ENCODE assay signal across 1 cellular context in the genomic region with DNA sequence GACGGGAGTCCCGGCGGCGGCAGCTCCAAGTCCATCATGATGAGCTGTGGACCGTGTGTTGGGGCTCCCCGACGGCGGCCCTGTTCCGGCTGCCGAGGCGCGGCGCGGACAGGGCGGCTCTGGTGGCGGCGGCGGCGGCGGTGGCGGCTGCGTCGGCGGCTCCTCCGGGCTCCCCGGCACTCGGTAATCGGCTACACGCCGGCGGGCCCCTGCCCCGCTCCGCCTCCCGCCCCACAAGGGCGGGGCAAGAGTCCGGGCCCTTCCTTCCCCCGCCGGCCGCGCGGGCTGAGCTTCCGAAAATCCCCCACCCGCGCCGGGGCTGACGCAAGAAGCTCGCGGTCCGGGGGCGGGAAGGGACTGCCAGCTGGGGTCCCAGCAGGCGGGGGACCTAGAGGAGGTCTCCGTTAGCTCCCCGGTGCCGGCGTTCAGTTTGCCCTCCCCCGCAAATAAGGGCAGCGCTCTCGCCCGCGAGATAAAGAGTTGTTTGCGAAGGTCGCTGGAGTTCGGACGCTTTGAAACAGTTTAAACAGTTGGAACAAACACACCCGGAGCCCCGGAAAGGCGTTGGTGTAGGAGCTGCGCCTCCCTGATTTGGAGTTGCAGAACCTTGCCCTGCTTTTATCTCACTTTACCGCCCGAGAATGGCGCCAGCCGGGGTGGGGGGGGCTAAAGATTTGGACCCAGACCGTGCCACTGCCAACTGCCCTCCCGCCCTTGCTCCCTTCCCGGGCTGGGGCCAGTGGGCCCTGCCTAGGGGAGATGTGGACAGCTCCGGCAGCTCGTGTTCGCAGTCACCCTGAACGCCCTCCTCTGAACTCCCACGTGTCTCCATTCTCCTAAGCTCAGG.
A peak's percentile ranks its signal among the peaks of the same experiment; 100 is the strongest.
TF ChIP-seq lines count a peak whose summit lies in the region.

TSS of gene NFE2L2 (minus strand) at position 189 of the 847 bp plus-strand sequence. CDS start at position 38, 151 bp downstream.

TF ChIP-seq in HEK293, 187 proteins besides CTCF, POLR2A, EP300 and RAD21 (continued from another document):
- TF ChIP-seq, protein P1, sequence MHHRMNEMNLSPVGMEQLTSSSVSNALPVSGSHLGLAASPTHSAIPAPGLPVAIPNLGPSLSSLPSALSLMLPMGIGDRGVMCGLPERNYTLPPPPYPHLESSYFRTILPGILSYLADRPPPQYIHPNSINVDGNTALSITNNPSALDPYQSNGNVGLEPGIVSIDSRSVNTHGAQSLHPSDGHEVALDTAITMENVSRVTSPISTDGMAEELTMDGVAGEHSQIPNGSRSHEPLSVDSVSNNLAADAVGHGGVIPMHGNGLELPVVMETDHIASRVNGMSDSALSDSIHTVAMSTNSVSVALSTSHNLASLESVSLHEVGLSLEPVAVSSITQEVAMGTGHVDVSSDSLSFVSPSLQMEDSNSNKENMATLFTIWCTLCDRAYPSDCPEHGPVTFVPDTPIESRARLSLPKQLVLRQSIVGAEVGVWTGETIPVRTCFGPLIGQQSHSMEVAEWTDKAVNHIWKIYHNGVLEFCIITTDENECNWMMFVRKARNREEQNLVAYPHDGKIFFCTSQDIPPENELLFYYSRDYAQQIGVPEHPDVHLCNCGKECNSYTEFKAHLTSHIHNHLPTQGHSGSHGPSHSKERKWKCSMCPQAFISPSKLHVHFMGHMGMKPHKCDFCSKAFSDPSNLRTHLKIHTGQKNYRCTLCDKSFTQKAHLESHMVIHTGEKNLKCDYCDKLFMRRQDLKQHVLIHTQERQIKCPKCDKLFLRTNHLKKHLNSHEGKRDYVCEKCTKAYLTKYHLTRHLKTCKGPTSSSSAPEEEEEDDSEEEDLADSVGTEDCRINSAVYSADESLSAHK (tag by site-specific recombination; IDR thresholded peaks at IDR 0.05) = peak; percentile 83
- TF ChIP-seq SP7 (tag by site-specific recombination; IDR thresholded peaks at IDR 0.05) (peak; percentile 55), ZBTB8A (tag by site-specific recombination; IDR thresholded peaks at IDR 0.05) (peak; percentile 71), ZNF221 (tag by site-specific recombination; IDR thresholded peaks at IDR 0.05; ENCODE audit: borderline replicate concordance) (no peak), MZF1 (tag by site-specific recombination; IDR thresholded peaks at IDR 0.05; ENCODE audit: borderline replicate concordance) (peak; percentile 51; the same call in 1 of the 2 replicates), OSR2 (tag by site-specific recombination; IDR thresholded peaks at IDR 0.05) (peak; percentile 36), PBX3 (CRISPR knock-in tag; IDR thresholded peaks at IDR 0.05) (no peak), ZBTB1 (tag by site-specific recombination; IDR thresholded peaks at IDR 0.05) (no peak), ZNF266 (tag by site-specific recombination; IDR thresholded peaks at IDR 0.05; ENCODE audit: low read depth) (no peak), ZNF664 (tag by site-specific recombination; IDR thresholded peaks at IDR 0.05) (no peak), ZNF548 (tag by site-specific recombination; IDR thresholded peaks at IDR 0.05) (no peak), ZNF302 (tag by site-specific recombination; IDR thresholded peaks at IDR 0.05; ENCODE audit: low read depth) (no peak), ZNF701 (tag by site-specific recombination; IDR thresholded peaks at IDR 0.05) (no peak), ZNF558 (tag by site-specific recombination; IDR thresholded peaks at IDR 0.05) (no peak), ZNF654 (tag by site-specific recombination; IDR thresholded peaks at IDR 0.05; ENCODE audit: low read depth) (no peak), ZFP69B (tag by site-specific recombination; IDR thresholded peaks at IDR 0.05) (peak; percentile 89), KLF16 (tag by site-specific recombination; IDR thresholded peaks at IDR 0.05) (peak; percentile 72), ZNF202 (tag by site-specific recombination; IDR thresholded peaks at IDR 0.05; ENCODE audit: borderline replicate concordance) (no peak), ZNF132 (tag by site-specific recombination; IDR thresholded peaks at IDR 0.05; ENCODE audit: borderline replicate concordance) (no peak), ZNF114 (tag by site-specific recombination; IDR thresholded peaks at IDR 0.05) (no peak), ZNF354C (tag by site-specific recombination; IDR thresholded peaks at IDR 0.05; ENCODE audit: borderline replicate concordance, low read depth) (no peak), ZNF837 (tag by site-specific recombination; IDR thresholded peaks at IDR 0.05) (no peak), ZNF169 (tag by site-specific recombination; IDR thresholded peaks at IDR 0.05) (no peak), ZNF791 (tag by site-specific recombination; IDR thresholded peaks at IDR 0.05) (no peak), ZNF366 (tag by site-specific recombination; conservative IDR thresholded peaks at IDR 0.05) (no peak), YY2 (tag by site-specific recombination; IDR thresholded peaks at IDR 0.05) (no peak), SCRT1 (tag by site-specific recombination; IDR thresholded peaks at IDR 0.05; ENCODE audit: borderline replicate concordance) (no peak), ZNF391 (tag by site-specific recombination; IDR thresholded peaks at IDR 0.05; ENCODE audit: borderline replicate concordance, low read depth) (no peak), ZNF600 (tag by site-specific recombination; IDR thresholded peaks at IDR 0.05) (peak; percentile 63), ZNF133 (tag by site-specific recombination; IDR thresholded peaks at IDR 0.05) (no peak), SP3 (tag by site-specific recombination; IDR thresholded peaks at IDR 0.05) (peak; percentile 73), GLIS2 (tag by site-specific recombination; IDR thresholded peaks at IDR 0.05) (peak; percentile 94), ZNF248 (tag by site-specific recombination; IDR thresholded peaks at IDR 0.05) (no peak), ZNF704 (tag by site-specific recombination; IDR thresholded peaks at IDR 0.05) (no peak), RBAK (tag by site-specific recombination; IDR thresholded peaks at IDR 0.05) (no peak)
- TF ChIP-seq, protein P2, sequence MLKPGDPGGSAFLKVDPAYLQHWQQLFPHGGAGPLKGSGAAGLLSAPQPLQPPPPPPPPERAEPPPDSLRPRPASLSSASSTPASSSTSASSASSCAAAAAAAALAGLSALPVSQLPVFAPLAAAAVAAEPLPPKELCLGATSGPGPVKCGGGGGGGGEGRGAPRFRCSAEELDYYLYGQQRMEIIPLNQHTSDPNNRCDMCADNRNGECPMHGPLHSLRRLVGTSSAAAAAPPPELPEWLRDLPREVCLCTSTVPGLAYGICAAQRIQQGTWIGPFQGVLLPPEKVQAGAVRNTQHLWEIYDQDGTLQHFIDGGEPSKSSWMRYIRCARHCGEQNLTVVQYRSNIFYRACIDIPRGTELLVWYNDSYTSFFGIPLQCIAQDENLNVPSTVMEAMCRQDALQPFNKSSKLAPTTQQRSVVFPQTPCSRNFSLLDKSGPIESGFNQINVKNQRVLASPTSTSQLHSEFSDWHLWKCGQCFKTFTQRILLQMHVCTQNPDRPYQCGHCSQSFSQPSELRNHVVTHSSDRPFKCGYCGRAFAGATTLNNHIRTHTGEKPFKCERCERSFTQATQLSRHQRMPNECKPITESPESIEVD (tag by site-specific recombination; IDR thresholded peaks at IDR 0.05) = peak; percentile 19; the same call in 1 of the 2 replicates
- TF ChIP-seq, protein P3, sequence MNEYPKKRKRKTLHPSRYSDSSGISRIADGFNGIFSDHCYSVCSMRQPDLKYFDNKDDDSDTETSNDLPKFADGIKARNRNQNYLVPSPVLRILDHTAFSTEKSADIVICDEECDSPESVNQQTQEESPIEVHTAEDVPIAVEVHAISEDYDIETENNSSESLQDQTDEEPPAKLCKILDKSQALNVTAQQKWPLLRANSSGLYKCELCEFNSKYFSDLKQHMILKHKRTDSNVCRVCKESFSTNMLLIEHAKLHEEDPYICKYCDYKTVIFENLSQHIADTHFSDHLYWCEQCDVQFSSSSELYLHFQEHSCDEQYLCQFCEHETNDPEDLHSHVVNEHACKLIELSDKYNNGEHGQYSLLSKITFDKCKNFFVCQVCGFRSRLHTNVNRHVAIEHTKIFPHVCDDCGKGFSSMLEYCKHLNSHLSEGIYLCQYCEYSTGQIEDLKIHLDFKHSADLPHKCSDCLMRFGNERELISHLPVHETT (tag by site-specific recombination; IDR thresholded peaks at IDR 0.05) = 0 out of 2 replicates have a peak, but pooled peaks have one; percentile 23
- TF ChIP-seq, protein P4, sequence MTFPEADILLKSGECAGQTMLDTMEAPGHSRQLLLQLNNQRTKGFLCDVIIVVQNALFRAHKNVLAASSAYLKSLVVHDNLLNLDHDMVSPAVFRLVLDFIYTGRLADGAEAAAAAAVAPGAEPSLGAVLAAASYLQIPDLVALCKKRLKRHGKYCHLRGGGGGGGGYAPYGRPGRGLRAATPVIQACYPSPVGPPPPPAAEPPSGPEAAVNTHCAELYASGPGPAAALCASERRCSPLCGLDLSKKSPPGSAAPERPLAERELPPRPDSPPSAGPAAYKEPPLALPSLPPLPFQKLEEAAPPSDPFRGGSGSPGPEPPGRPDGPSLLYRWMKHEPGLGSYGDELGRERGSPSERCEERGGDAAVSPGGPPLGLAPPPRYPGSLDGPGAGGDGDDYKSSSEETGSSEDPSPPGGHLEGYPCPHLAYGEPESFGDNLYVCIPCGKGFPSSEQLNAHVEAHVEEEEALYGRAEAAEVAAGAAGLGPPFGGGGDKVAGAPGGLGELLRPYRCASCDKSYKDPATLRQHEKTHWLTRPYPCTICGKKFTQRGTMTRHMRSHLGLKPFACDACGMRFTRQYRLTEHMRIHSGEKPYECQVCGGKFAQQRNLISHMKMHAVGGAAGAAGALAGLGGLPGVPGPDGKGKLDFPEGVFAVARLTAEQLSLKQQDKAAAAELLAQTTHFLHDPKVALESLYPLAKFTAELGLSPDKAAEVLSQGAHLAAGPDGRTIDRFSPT (tag by site-specific recombination; IDR thresholded peaks at IDR 0.05) = peak; percentile 57; the same call in 1 of the 2 replicates
